In genomic region chr17:15247891-15248529, GRCh38 we compare ENCODE assay signal across 13 cellular contexts. TPM values are rescaled to one million over a fixed set of nuclear protein-coding genes. Genes with fewer than 3 reads are reported as not detected.
DNase-seq lines count a peak whose midpoint lies in the region; ATAC-seq and TF ChIP-seq lines count a peak whose summit lies in the region.
"Had no signal": no experiment of that assay in that cellular context is flagged by ENCODE, and none has a peak within 500 bp of the region (broad histone marks: within the 10 kb centered on the region; RNA-seq: fewer than 3 reads in every experiment).

No MANE protein-coding gene starts in this region.

- H3K4me1 ChIP-seq in heart right ventricle (peaks cover 2 to 88% (median 75%) of the 10 kb centered on the region in 9 donors), hepatocyte (ENCODE audit: insufficient read depth) (no peaks in the 10 kb centered on the region), transverse colon (peaks cover 3 to 59% (median 13%) of the 10 kb centered on the region in 4 donors), ascending aorta (peaks cover 0 to 19% of the 10 kb centered on the region in 2 donors)

- TF ChIP-seq EP300 in transverse colon (IDR thresholded peaks at IDR 0.05; ENCODE audit: low read depth) = no peak

- H3K27me3 ChIP-seq in heart right ventricle = no peaks in the 10 kb centered on the region
- H3K27me3 ChIP-seq in hepatocyte = no peaks in the 10 kb centered on the region
- no peaks in the 10 kb centered on the region for H3K27me3 ChIP-seq in transverse colon
- no peaks in the 10 kb centered on the region for H3K27me3 ChIP-seq in ascending aorta
- H3K27me3 ChIP-seq: esophagus squamous epithelium had no signal

- DNase-seq in heart right ventricle = no peak
- no peak for DNase-seq in cardiac septum (ENCODE audit: low spot score)
- DNase-seq in hepatocyte (ENCODE audit: low spot score) = no peak
- DNase-seq in transverse colon = no peak
- no peak for DNase-seq in Ammon's horn (ENCODE audit: low spot score)
- no peak for DNase-seq in ascending aorta (ENCODE audit: low spot score in 2 of 2)
- DNase-seq: activated T-cell treated with anti-CD3 and anti-CD28 coated beads, Interleukin-2, amount 50 U/mL, for 1 hour; C1 segment of cervical spinal cord; esophagus squamous epithelium had no signal

- TF ChIP-seq CTCF in heart right ventricle (IDR thresholded peaks at IDR 0.05) = peak in 6 of 9 donors; percentile 9 to 36 (median 30)
- TF ChIP-seq CTCF in hepatocyte (IDR thresholded peaks at IDR 0.05; ENCODE audit: poor library complexity) = peak; percentile 23
- peak in 3 of 5 experiments; percentile 4 to 14 (median 14) for TF ChIP-seq CTCF in transverse colon (IDR thresholded peaks at IDR 0.05)
- TF ChIP-seq CTCF in ascending aorta (IDR thresholded peaks at IDR 0.05) = peak in 1 of 3 experiments; percentile 13

- TF ChIP-seq POLR2A in transverse colon (IDR thresholded peaks at IDR 0.05) = no peak

- H3K4me3 ChIP-seq in heart right ventricle (no peak overlapping the region), hepatocyte (no peak overlapping the region), transverse colon (no peak overlapping the region), ascending aorta (no peak overlapping the region)
- H3K4me3 ChIP-seq: esophagus squamous epithelium, SK-N-MC had no signal

- no peak overlapping the region for H3K4me2 ChIP-seq in hepatocyte

- in situ Hi-C loops in transverse colon (cut with MboI; ENCODE audit: low pct_ligation_motif_present in 1 of 4, low pct_unique_long_range_greater_than_20kb in 1 of 4, low sequenced_read_pairs in 3 of 4) = no loop called here

- peak overlapping the region; percentile 41 to 85 (median 66) for H3K27ac ChIP-seq in heart right ventricle
- peak overlapping the region; percentile 9 for H3K27ac ChIP-seq in angular gyrus (ENCODE audit: low read depth, low read length)
- no peak overlapping the region for H3K27ac ChIP-seq in hepatocyte
- peak overlapping the region in 1 of 4 donors; percentile 22 for H3K27ac ChIP-seq in transverse colon
- no peak overlapping the region for H3K27ac ChIP-seq in ascending aorta
- H3K27ac ChIP-seq: esophagus squamous epithelium, SK-N-MC had no signal

- intact Hi-C loops in heart right ventricle (cut with DNase I) = no loop called here
- intact Hi-C loops in cardiac septum (cut with DNase I) = no loop called here
- intact Hi-C loops in transverse colon (cut with DNase I; ENCODE audit: low total_unique reads) = no loop called here
- intact Hi-C loops in ascending aorta (cut with DNase I) = no loop called here

- peaks cover 0 to 84% (median 28%) of the 10 kb centered on the region in 9 donors for H3K36me3 ChIP-seq in heart right ventricle
- H3K36me3 ChIP-seq in hepatocyte (replicated peaks; ENCODE audit: insufficient read depth, low read depth) = no peaks in the 10 kb centered on the region
- H3K36me3 ChIP-seq in transverse colon = peaks cover 0 to 12% (median 0%) of the 10 kb centered on the region in 4 donors
- H3K36me3 ChIP-seq in ascending aorta = peaks cover 29 to 47% of the 10 kb centered on the region in 2 donors

- H4K20me1 ChIP-seq in hepatocyte (ENCODE audit: insufficient read depth, poor library complexity, severe bottlenecking) = peaks cover 27% of the 10 kb centered on the region

- H3K9me3 ChIP-seq in heart right ventricle = peaks cover 0 to 4% (median 0%) of the 10 kb centered on the region in 11 donors
- no peaks in the 10 kb centered on the region for H3K9me3 ChIP-seq in hepatocyte (ENCODE audit: low read depth)
- H3K9me3 ChIP-seq in transverse colon = no peaks in the 10 kb centered on the region
- peaks cover 0 to 2% of the 10 kb centered on the region in 2 donors for H3K9me3 ChIP-seq in ascending aorta

- H3K9me2 ChIP-seq in hepatocyte (replicated peaks; ENCODE audit: insufficient read depth) = no peaks in the 10 kb centered on the region

- H3K79me2 ChIP-seq in hepatocyte = peaks cover 23% of the 10 kb centered on the region

- no peak overlapping the region for H2AFZ ChIP-seq in hepatocyte

- ATAC-seq in heart right ventricle (peak in 3 of 8 donors; percentile 9 to 23 (median 14)), HG03108 (IDR thresholded peaks at IDR 0.05; ENCODE audit: unreplicated experiment) (no peak)

- 91 to 93% methylated on average over 8 of the region's 8 CpGs for WGBS in heart right ventricle, 2 donors
- 94% methylated on average over 8 of the region's 8 CpGs for WGBS in hepatocyte (ENCODE audit: low lambda C conversion rate, missing lambda C conversion rate)
- 71 to 85% methylated on average over 2 to 8 of the region's 8 CpGs for WGBS in transverse colon (ENCODE audit: low coverage in 1 of 2), 2 donors

RNA-seq across cellular contexts. Expression of gene PMP22, which starts 17.1 kb away (rescaled TPM):
- total RNA-seq in heart right ventricle (100 to 1,000 TPM in 9 of 10 donors, 10 to 100 TPM in 1; 99.1 to 241 (median 158) TPM), cardiac septum (91.8 TPM), hepatocyte (111 and 113 TPM in 2 replicates), transverse colon (10 to 100 TPM; 23.9 to 70.9 (median 49.1) TPM), ascending aorta (199 TPM)
- polyA plus RNA-seq in heart right ventricle (100 to 1,000 TPM in 1 of 2 donors, 10 to 100 TPM in 1; 62.0 to 178 TPM), hepatocyte (163 and 186 TPM in 2 replicates)
- polyA plus RNA-seq: neural cell had no signal

Comparison
In these comparisons a context has a peak if more than half of its experiments do, and no peak if none do; other contexts are left out.
1. H3K27ac ChIP-seq: peak in heart right ventricle (10 of 10) and angular gyrus (single experiment); none in hepatocyte (single experiment) and ascending aorta (0 of 2).